8 cellular contexts compared by ENCODE assay signal in genomic region chr12:111773801-111774551, GRCh38. TPM values are rescaled to one million over a fixed set of nuclear protein-coding genes. Genes with fewer than 3 reads are reported as not detected.
DNase-seq lines count a peak whose midpoint lies in the region; ATAC-seq, FAIRE-seq and TF ChIP-seq lines count a peak whose summit lies in the region.

No MANE protein-coding gene starts in this region.

- peaks cover 10% of the 10 kb centered on the region; the same call in 1 of the 2 replicates for H3K79me2 ChIP-seq in DOHH2 (ENCODE audit: control insufficient read depth, low read length)
- H3K79me2 ChIP-seq in K562 (ENCODE audit: control insufficient read depth, insufficient read depth, low read length): no peaks in the 10 kb centered on the region

- intact Hi-C loops in K562 (cut with micrococcal nuclease) (loop anchor here (2.0 kb wide), 1 partner anchor 67 kb away; no protein-coding TSS in a partner anchor), lower leg skin (cut with DNase I; ENCODE audit: low total_unique reads) (loop anchor here (1.0 kb wide), 1 partner anchor 41 kb away; no protein-coding TSS in a partner anchor)

- H3K27me3 ChIP-seq in DOHH2 (ENCODE audit: control insufficient read depth, low read length) (no peaks in the 10 kb centered on the region), HL-60 (ENCODE audit: insufficient read depth, poor library complexity, severe bottlenecking) (no peaks in the 10 kb centered on the region), K562 (ENCODE audit: control insufficient read depth in 2 of 2, insufficient read depth in 2 of 2, low read length in 2 of 2) (no peaks in the 10 kb centered on the region), upper lobe of left lung (no peaks in the 10 kb centered on the region)
- H3K27me3 ChIP-seq in CD8-positive, alpha-beta memory T cell (ENCODE audit: insufficient read depth, low read length, poor library complexity, severe bottlenecking): no peaks in the 10 kb centered on the region

- no peaks in the 10 kb centered on the region for H3K9me3 Mint-ChIP-seq in CD8-positive, alpha-beta memory T cell

- H3K9me3 ChIP-seq in DOHH2 (ENCODE audit: control insufficient read depth, insufficient read depth, low read length) (no peaks in the 10 kb centered on the region), K562 (replicated peaks; ENCODE audit: control insufficient read depth, insufficient read depth, low read depth, low read length) (no peaks in the 10 kb centered on the region), upper lobe of left lung (no peaks in the 10 kb centered on the region)
- H3K9me3 ChIP-seq in CD8-positive, alpha-beta memory T cell (ENCODE audit: low read length): no peaks in the 10 kb centered on the region

- TF ChIP-seq EP300 in K562 (IDR thresholded peaks at IDR 0.05; ENCODE audit: low read length) (no peak), upper lobe of left lung (IDR thresholded peaks at IDR 0.05) (peak in 3 of 4 donors; percentile 31 to 82 (median 61))

- no peaks in the 10 kb centered on the region for H3K4me1 Mint-ChIP-seq in CD8-positive, alpha-beta memory T cell

- H2AFZ ChIP-seq in K562 (ENCODE audit: low read depth, low read length): peak overlapping the region; percentile 19; the same call in 1 of the 2 replicates

- H3K4me2 ChIP-seq in DOHH2 (ENCODE audit: low read length) (peak overlapping the region; percentile 20; the same call in 1 of the 2 replicates), K562 (ENCODE audit: insufficient read depth, low read length) (no peak overlapping the region)

- H3K4me1 ChIP-seq in DOHH2 (ENCODE audit: control insufficient read depth, low read length) (peaks cover 34% of the 10 kb centered on the region), K562 (replicated peaks in 1 of 2; ENCODE audit: control insufficient read depth in 2 of 2, insufficient read depth in 2 of 2, low read length in 2 of 2) (peaks cover 28 to 36% of the 10 kb centered on the region in 2 experiments), upper lobe of left lung (peaks cover 94 to 100% (median 97%) of the 10 kb centered on the region in 4 donors)
- H3K4me1 ChIP-seq in CD8-positive, alpha-beta memory T cell (ENCODE audit: insufficient read depth, low read length): no peaks in the 10 kb centered on the region

- TF ChIP-seq POLR2A in K562 (conservative IDR thresholded peaks at IDR 0.05) (no peak), lower leg skin (IDR thresholded peaks at IDR 0.05) (no peak), upper lobe of left lung (IDR thresholded peaks at IDR 0.05) (peak in 2 of 4 donors; percentile 17 to 74)

- H3K36me3 ChIP-seq in DOHH2 (ENCODE audit: control insufficient read depth, low read length): no peaks in the 10 kb centered on the region
- H3K36me3 ChIP-seq in K562 (ENCODE audit: control insufficient read depth, insufficient read depth, low read length): no peaks in the 10 kb centered on the region
- peaks cover 0 to 15% (median 1%) of the 10 kb centered on the region in 4 donors for H3K36me3 ChIP-seq in upper lobe of left lung
- H3K36me3 ChIP-seq in CD8-positive, alpha-beta memory T cell (ENCODE audit: insufficient read depth, low read length): no peaks in the 10 kb centered on the region

- no peak for FAIRE-seq in K562 (lab: Jason Lieb, UNC)

- H3K9ac ChIP-seq in K562 (ENCODE audit: insufficient read depth in 1 of 2, low read depth in 2 of 2, low read length in 2 of 2): 0 out of 4 replicates have a peak overlapping the region, but pooled peaks of 1 of the 2 experiments have one; percentile 0

- no peak for TF ChIP-seq RAD21 in K562 (CRISPR knock-in tag; conservative IDR thresholded peaks at IDR 0.05 in 1 of 2, IDR thresholded peaks at IDR 0.05 in 1 of 2)

- no peak for ATAC-seq in K562
- ATAC-seq in upper lobe of left lung (ENCODE audit: low FRiP score in 2 of 2): peak; percentile 71 to 79
- ATAC-seq in GM18520 (IDR thresholded peaks at IDR 0.05; ENCODE audit: unreplicated experiment): no peak

- no peaks in the 10 kb centered on the region for H3K9me2 ChIP-seq in DOHH2 (replicated peaks; ENCODE audit: control insufficient read depth, low read length)

- 73% methylated on average over 17 of the region's 17 CpGs for WGBS in K562 (ENCODE audit: insufficient coverage, low coverage, missing lambda C conversion rate)
- 32% methylated on average over 17 of the region's 17 CpGs for WGBS in lower leg skin, 2 donors
- whole genome bisulfite sequencing in upper lobe of left lung, 2 donors: 25 to 26% methylated on average over 17 of the region's 17 CpGs

- H3K4me3 Mint-ChIP-seq in CD8-positive, alpha-beta memory T cell: no peak overlapping the region

- POLR2A ChIA-PET in K562 (lab: Yijun Ruan, JAX): interaction anchor here (0.8 to 2.4 kb wide), 3 partner anchors 10 to 42 kb away, joined by 3 to 12 read pairs (median 4); no protein-coding TSS in a partner anchor
- POLR2A ChIA-PET in CD8-positive, alpha-beta memory T cell (lab: Charles Lee): no interaction called here

- H3K27ac Mint-ChIP-seq in CD8-positive, alpha-beta memory T cell: no peak overlapping the region

- DNase-seq in HL-60 (ENCODE audit: low read depth in 1 of 2, low spot score in 1 of 2) (peak in 1 of 2 experiments; percentile 72), K562 (ENCODE audit: extremely low read depth in 1 of 4, low spot score in 3 of 4) (no peak), lower leg skin (ENCODE audit: low spot score in 2 of 2) (peak; percentile 91 to 96), upper lobe of left lung (peak in 1 of 2 donors; percentile 87), NCI-H2171 (lab: John Stamatoyannopoulos, UW) (no peak)
- DNase-seq in CD8-positive, alpha-beta memory T cell: no peak

- H3K36me3 Mint-ChIP-seq in CD8-positive, alpha-beta memory T cell: no peaks in the 10 kb centered on the region

- no peak for TF ChIP-seq CTCF in DOHH2 (IDR thresholded peaks at IDR 0.05; ENCODE audit: low read depth, low read length, poor library complexity, severe bottlenecking)
- TF ChIP-seq CTCF in HL-60 (IDR thresholded peaks at IDR 0.05; ENCODE audit: insufficient read depth, low read length): no peak
- TF ChIP-seq CTCF in K562 (IDR thresholded peaks at IDR 0.05 in 2 of 3, conservative IDR thresholded peaks at IDR 0.05 in 1 of 3; ENCODE audit: insufficient read depth in 2 of 3, low read depth in 1 of 3, low read length in 3 of 3): no peak
- no peak for TF ChIP-seq CTCF in lower leg skin (IDR thresholded peaks at IDR 0.05)
- TF ChIP-seq CTCF in upper lobe of left lung (IDR thresholded peaks at IDR 0.05): no peak

- BruUV-seq in K562 (replicated peaks; lab: Mats Ljungman, UMichigan): no TSS peak

- H4K20me1 ChIP-seq in DOHH2 (ENCODE audit: control insufficient read depth, insufficient read depth, low read depth, low read length): no peaks in the 10 kb centered on the region
- H4K20me1 ChIP-seq in K562 (replicated peaks; ENCODE audit: control insufficient read depth, insufficient read depth, low read length): no peaks in the 10 kb centered on the region

- in situ Hi-C loops in K562 (cut with MboI): no loop called here

- H3K4me3 ChIP-seq in DOHH2 (ENCODE audit: low read length): no peak overlapping the region
- no peak overlapping the region for H3K4me3 ChIP-seq in HL-60 (replicated peaks; ENCODE audit: insufficient read depth, low read length)
- H3K4me3 ChIP-seq in K562: no peak overlapping the region
- H3K4me3 ChIP-seq in lower leg skin (ENCODE audit: low read depth, poor library complexity, severe bottlenecking): no peak overlapping the region
- H3K4me3 ChIP-seq in upper lobe of left lung: peak overlapping the region in 2 of 4 donors; percentile 21 to 25
- no peak overlapping the region for H3K4me3 ChIP-seq in CD8-positive, alpha-beta memory T cell (ENCODE audit: low read length)

- H3K9me1 ChIP-seq in K562 (ENCODE audit: control insufficient read depth, insufficient read depth, low read length): no peaks in the 10 kb centered on the region

- no peak overlapping the region for H3K27ac ChIP-seq in DOHH2 (ENCODE audit: low read depth, low read length)
- H3K27ac ChIP-seq in HL-60 (replicated peaks): peak overlapping the region; percentile 93
- H3K27ac ChIP-seq in K562 (ENCODE audit: extremely low read depth, low read depth, low read length): no peak overlapping the region
- H3K27ac ChIP-seq in upper lobe of left lung: peak overlapping the region; percentile 90 to 98 (median 94)
- no peak overlapping the region for H3K27ac ChIP-seq in CD8-positive, alpha-beta memory T cell (ENCODE audit: low read depth, low read length)

- CTCF ChIA-PET in K562 (lab: Yijun Ruan, JAX; ENCODE audit: low intra/inter-chr PET ratio): no interaction called here
- CTCF ChIA-PET in CD8-positive, alpha-beta memory T cell (lab: Charles Lee): no interaction called here

- no peaks in the 10 kb centered on the region for H3F3A ChIP-seq in DOHH2 (ENCODE audit: control insufficient read depth, insufficient read depth)

- H3K27me3 Mint-ChIP-seq in CD8-positive, alpha-beta memory T cell: peaks cover 4 to 38% of the 10 kb centered on the region in 2 donors

TF ChIP-seq in K562, 482 proteins besides CTCF, POLR2A, EP300 and RAD21 (continues in another document):
- no peak for TF ChIP-seq GTF2E2 (tag; IDR thresholded peaks at IDR 0.05)
- no peak for TF ChIP-seq BACH1 (tag; IDR thresholded peaks at IDR 0.05)
- no peak for TF ChIP-seq ZNF436 (CRISPR knock-in tag; IDR thresholded peaks at IDR 0.05)
- no peak for TF ChIP-seq SAFB2 (IDR thresholded peaks at IDR 0.05; ENCODE audit: borderline replicate concordance, low read depth, low read length, severe bottlenecking)

RNA-seq across cellular contexts. Expression of gene ALDH2, which starts 7.2 kb away (rescaled TPM):
- total RNA-seq in K562 (2011; cell fraction: chromatin; rRNA removed; ENCODE audit: low replicate concordance): 6.3 and 6.8 TPM in 2 replicates
- 6.7 and 7.5 TPM in 2 replicates for total RNA-seq in K562 (2011; cell fraction: nucleolus; rRNA removed)
- total RNA-seq in K562 (2011; cell fraction: nucleoplasm; rRNA removed): 3.4 and 6.2 TPM in 2 replicates
- total RNA-seq in K562 (2014; rRNA removed) (15.7 and 19.1 TPM in 2 replicates), K562 (2014; rRNA removed; fragmentation: Illumina TruSeq; extraction: Trizol) (7.4 TPM in 2 replicates), K562 (2015; rRNA removed; fragmentation: Illumina TruSeq; extraction: Trizol) (11.9 and 12.2 TPM in 2 replicates), K562 (2021) (22.5 and 23.4 TPM in 2 replicates), lower leg skin (100 to 1,000 TPM; 151 to 179 (median 157) TPM), upper lobe of left lung (100 to 1,000 TPM; 138 to 573 (median 265) TPM)
- polyA plus RNA-seq in K562 (2011; rRNA removed) (12.0 and 30.2 TPM in 2 replicates), K562 (2014; fragmentation: Illumina TruSeq; extraction: Trizol) (12.6 and 14.9 TPM in 2 replicates), K562 (2014; fragmentation: Nextera tagmentation; extraction: Ambion mirVana) (1 to 10 TPM; 1.9 to 5.4 TPM), K562 (2014; rRNA removed) (16.6 and 18.1 TPM in 2 replicates)
- polyA plus RNA-seq in K562 (2011; cell fraction: cytosol; rRNA removed): 13.3 and 29.7 TPM in 2 replicates
- 20.7 and 39.0 TPM in 2 replicates for polyA plus RNA-seq in K562 (2011; cell fraction: nucleus; rRNA removed)
- polyA plus RNA-seq in K562 (2012): 21.9 and 68.2 TPM in 2 replicates
- polyA minus RNA-seq in K562 (2011; rRNA and poly(A)+ RNA removed): 8.8 and 14.7 TPM in 2 replicates
- polyA minus RNA-seq in K562 (2011; cell fraction: cytosol; rRNA and poly(A)+ RNA removed): 7.3 and 27.7 TPM in 2 replicates
- polyA minus RNA-seq in K562 (2011; cell fraction: nucleus; rRNA and poly(A)+ RNA removed): 2.0 and 6.4 TPM in 2 replicates
- 1 to 10 TPM; 1.2 to 1.4 TPM for total RNA-seq in CD8-positive, alpha-beta memory T cell
- polyA plus RNA-seq in CD8-positive, alpha-beta memory T cell: 0.45 TPM

Comparison
In these comparisons a context has a peak if more than half of its experiments do, and no peak if none do; other contexts are left out.
1. H3K27ac ChIP-seq: peak in HL-60 (single experiment) and upper lobe of left lung (4 of 4); none in DOHH2 (single experiment), K562 (single experiment) and CD8-positive, alpha-beta memory T cell (single experiment).
2. DNase-seq: peak in lower leg skin (2 of 2); none in K562 (0 of 4), NCI-H2171 (single experiment) and CD8-positive, alpha-beta memory T cell (0 of 5).
3. ATAC-seq: peak in upper lobe of left lung (2 of 2); none in K562 (single experiment) and GM18520 (single experiment).
4. RNA of gene ALDH2, which starts 7.2 kb away (total RNA-seq): 138 to 573 TPM in upper lobe of left lung and 151 to 179 TPM in lower leg skin; 3.4 to 23.4 TPM in K562 and 1.2 to 1.4 TPM in CD8-positive, alpha-beta memory T cell; every median in the first group is over 4 times any median in the second.